Comparison of ENCODE assay signal across 17 cellular contexts in the genomic region with DNA sequence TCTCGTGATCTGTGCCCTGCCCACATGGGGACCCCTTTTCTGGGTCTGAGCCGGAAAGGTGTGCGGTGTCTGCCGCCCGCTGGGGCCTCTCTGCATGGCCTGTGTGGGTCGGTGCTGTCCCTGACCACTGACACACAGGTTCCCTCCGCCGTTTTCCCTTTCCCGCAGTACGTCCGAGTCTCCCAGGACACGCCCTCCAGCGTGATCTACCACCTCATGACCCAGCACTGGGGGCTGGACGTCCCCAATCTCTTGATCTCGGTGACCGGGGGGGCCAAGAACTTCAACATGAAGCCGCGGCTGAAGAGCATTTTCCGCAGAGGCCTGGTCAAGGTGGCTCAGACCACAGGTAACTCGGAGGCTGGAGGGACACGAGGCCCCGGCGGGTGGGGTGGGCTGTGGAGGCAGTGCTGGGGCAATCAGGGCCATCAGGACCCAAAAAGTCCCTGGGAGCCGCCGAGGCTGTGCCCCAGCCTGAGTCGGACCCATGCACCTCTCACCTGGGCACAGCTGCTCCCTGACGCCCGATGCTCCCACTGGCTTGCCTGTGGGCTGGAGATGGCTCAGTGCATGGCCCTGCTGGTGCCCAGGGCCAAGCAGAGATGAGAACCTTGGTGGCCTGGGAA. TPM values are rescaled to one million over a fixed set of nuclear protein-coding genes. Genes with fewer than 3 reads are reported as not detected.
A peak's percentile ranks its signal among the peaks of the same experiment; 100 is the strongest.
DNase-seq lines count a peak whose midpoint lies in the region; ATAC-seq and TF ChIP-seq lines count a peak whose summit lies in the region.
"Had no signal": no experiment of that assay in that cellular context is flagged by ENCODE, and none has a peak within 500 bp of the region (broad histone marks: within the 10 kb centered on the region; RNA-seq: fewer than 3 reads in every experiment).

No MANE protein-coding gene starts in this region.

- no peak for TF ChIP-seq POLR2A in Peyer's patch (IDR thresholded peaks at IDR 0.05)

- H3K27me3 ChIP-seq in Peyer's patch: no peaks in the 10 kb centered on the region
- H3K27me3 ChIP-seq: BLaER1 had no signal

- no peaks in the 10 kb centered on the region for H3K36me3 ChIP-seq in Peyer's patch

- no peaks in the 10 kb centered on the region for H3K27me3 Mint-ChIP-seq in activated T-cell treated with anti-CD3 and anti-CD28 coated beads, Interleukin-2, amount 50 U/mL, for 24 hours
- no peaks in the 10 kb centered on the region for H3K27me3 Mint-ChIP-seq in activated T-cell treated with anti-CD3 and anti-CD28 coated beads, Interleukin-2, amount 50 U/mL, for 72 hours (ENCODE audit: low read depth)

- peaks cover 28% of the 10 kb centered on the region for H3K36me3 Mint-ChIP-seq in activated T-cell treated with anti-CD3 and anti-CD28 coated beads, Interleukin-2, amount 50 U/mL, for 24 hours (ENCODE audit: low read depth)
- peaks cover 4 to 7% of the 10 kb centered on the region in 2 donors for H3K36me3 Mint-ChIP-seq in activated T-cell treated with anti-CD3 and anti-CD28 coated beads, Interleukin-2, amount 50 U/mL, for 72 hours (ENCODE audit: insufficient read depth in 2 of 2)
- H3K36me3 Mint-ChIP-seq in stimulated activated effector memory CD8-positive, alpha-beta T cell treated with anti-CD3 and anti-CD28 coated beads, Interleukin-12 subunit alpha, Interleukin-12 subunit beta, amount 100 ng/mL, for 72 hours: no peaks in the 10 kb centered on the region

- H3K9me3 Mint-ChIP-seq in activated T-cell treated with anti-CD3 and anti-CD28 coated beads, Interleukin-2, amount 50 U/mL, for 24 hours: no peaks in the 10 kb centered on the region
- peaks cover 6 to 7% of the 10 kb centered on the region in 2 donors for H3K9me3 Mint-ChIP-seq in activated T-cell treated with anti-CD3 and anti-CD28 coated beads, Interleukin-2, amount 50 U/mL, for 72 hours
- peaks cover 5% of the 10 kb centered on the region for H3K9me3 Mint-ChIP-seq in stimulated activated effector memory CD8-positive, alpha-beta T cell treated with anti-CD3 and anti-CD28 coated beads, Interleukin-12 subunit alpha, Interleukin-12 subunit beta, amount 100 ng/mL, for 72 hours

- H3K27ac ChIP-seq in Peyer's patch (no peak overlapping the region), substantia nigra (ENCODE audit: low read depth, low read length, poor library complexity, severe bottlenecking) (no peak overlapping the region)
- H3K27ac ChIP-seq: BLaER1, RWPE1 had no signal

- no peaks in the 10 kb centered on the region for H3K9me3 ChIP-seq in Peyer's patch

- no peak overlapping the region for H3K27ac Mint-ChIP-seq in activated T-cell treated with anti-CD3 and anti-CD28 coated beads, Interleukin-2, amount 50 U/mL, for 24 hours
- no peak overlapping the region for H3K27ac Mint-ChIP-seq in activated T-cell treated with anti-CD3 and anti-CD28 coated beads, Interleukin-2, amount 50 U/mL, for 72 hours
- no peak overlapping the region for H3K27ac Mint-ChIP-seq in stimulated activated effector memory CD8-positive, alpha-beta T cell treated with anti-CD3 and anti-CD28 coated beads, Interleukin-12 subunit alpha, Interleukin-12 subunit beta, amount 100 ng/mL, for 72 hours
- H3K27ac Mint-ChIP-seq: CD8-positive, alpha-beta T cell had no signal

- intact Hi-C loops in posterior vena cava (cut with DNase I): no loop called here

- DNase-seq in activated T-cell treated with anti-CD3 and anti-CD28 coated beads, Interleukin-2, amount 50 U/mL, for 24 hours: peak; percentile 22
- DNase-seq in activated T-cell treated with anti-CD3 and anti-CD28 coated beads, Interleukin-2, amount 50 U/mL, for 72 hours: no peak
- DNase-seq in Peyer's patch: peak in 2 of 3 donors; percentile 36 to 42
- peak; percentile 42 for DNase-seq in islet precursor cell
- peak; percentile 56 for DNase-seq in posterior vena cava (ENCODE audit: low spot score)
- DNase-seq in stimulated activated effector memory CD8-positive, alpha-beta T cell treated with anti-CD3 and anti-CD28 coated beads, Interleukin-12 subunit alpha, Interleukin-12 subunit beta, amount 100 ng/mL, for 72 hours (ENCODE audit: low spot score in 2 of 2): no peak
- no peak for DNase-seq in substantia nigra (lab: John Stamatoyannopoulos, UW)
- DNase-seq: CD8-positive, alpha-beta T cell; GDM1; IMR-90; NCI-H1105 treated with DMSO at 0.1 percent for 48 hours; NCI-H187; NCI-H69 had no signal

- TF ChIP-seq CTCF in Peyer's patch (IDR thresholded peaks at IDR 0.05): no peak

- H3K4me1 Mint-ChIP-seq in activated T-cell treated with anti-CD3 and anti-CD28 coated beads, Interleukin-2, amount 50 U/mL, for 24 hours (ENCODE audit: low read depth): peaks cover 11% of the 10 kb centered on the region
- peaks cover 5% of the 10 kb centered on the region for H3K4me1 Mint-ChIP-seq in activated T-cell treated with anti-CD3 and anti-CD28 coated beads, Interleukin-2, amount 50 U/mL, for 72 hours (ENCODE audit: low read depth)
- H3K4me1 Mint-ChIP-seq in stimulated activated effector memory CD8-positive, alpha-beta T cell treated with anti-CD3 and anti-CD28 coated beads, Interleukin-12 subunit alpha, Interleukin-12 subunit beta, amount 100 ng/mL, for 72 hours: no peaks in the 10 kb centered on the region

- ATAC-seq in activated T-cell treated with anti-CD3 and anti-CD28 coated beads, Interleukin-2, amount 50 U/mL, for 72 hours (replicated peaks in 1 of 2): no peak
- ATAC-seq in stimulated activated effector memory CD8-positive, alpha-beta T cell treated with anti-CD3 and anti-CD28 coated beads, Interleukin-12 subunit alpha, Interleukin-12 subunit beta, amount 100 ng/mL, for 72 hours: no peak
- ATAC-seq in GM18511 (IDR thresholded peaks at IDR 0.05; ENCODE audit: unreplicated experiment): no peak
- ATAC-seq: CD8-positive, alpha-beta T cell; GM12878 had no signal

- H3K4me1 ChIP-seq in Peyer's patch: peaks cover 0 to 4% (median 0%) of the 10 kb centered on the region in 4 donors

- H3K4me3 Mint-ChIP-seq in activated T-cell treated with anti-CD3 and anti-CD28 coated beads, Interleukin-2, amount 50 U/mL, for 24 hours: no peak overlapping the region
- no peak overlapping the region for H3K4me3 Mint-ChIP-seq in activated T-cell treated with anti-CD3 and anti-CD28 coated beads, Interleukin-2, amount 50 U/mL, for 72 hours
- H3K4me3 Mint-ChIP-seq in stimulated activated effector memory CD8-positive, alpha-beta T cell treated with anti-CD3 and anti-CD28 coated beads, Interleukin-12 subunit alpha, Interleukin-12 subunit beta, amount 100 ng/mL, for 72 hours: no peak overlapping the region
- H3K4me3 Mint-ChIP-seq: CD8-positive, alpha-beta T cell had no signal

- H3K4me3 ChIP-seq in Peyer's patch: no peak overlapping the region
- H3K4me3 ChIP-seq: BLaER1, GM12878 had no signal

RNA-seq across cellular contexts. Expression of a gene that starts 13.3 kb away (rescaled TPM):
- total RNA-seq in activated T-cell treated with anti-CD3 and anti-CD28 coated beads, Interleukin-2, amount 50 U/mL, for 72 hours: 1 to 10 TPM; 2.4 to 3.2 TPM
- total RNA-seq in Peyer's patch (10 to 100 TPM in 1 of 4 donors, 1 to 10 TPM in 3; 1.1 to 27.2 (median 3.3) TPM), posterior vena cava (10 to 100 TPM in 1 of 2 donors, 1 to 10 TPM in 1; 7.7 to 11.3 TPM)
- total RNA-seq: IMR-90 had no signal

RNA-seq across cellular contexts. Expression of a gene that starts 27.5 kb away (rescaled TPM):
- total RNA-seq in activated T-cell treated with anti-CD3 and anti-CD28 coated beads, Interleukin-2, amount 50 U/mL, for 72 hours: 10 to 100 TPM; 14.5 to 17.2 TPM
- 10 to 100 TPM; 20.5 to 50.6 (median 39.9) TPM for total RNA-seq in Peyer's patch
- total RNA-seq in posterior vena cava: 10 to 100 TPM; 18.1 to 18.8 TPM

Comparison
In these comparisons a context has a peak if more than half of its experiments do, and no peak if none do; other contexts are left out.
1. DNase-seq: peak in activated T-cell treated with anti-CD3 and anti-CD28 coated beads, Interleukin-2, amount 50 U/mL, for 24 hours (single experiment), Peyer's patch (2 of 3), islet precursor cell (single experiment) and posterior vena cava (single experiment); none in activated T-cell treated with anti-CD3 and anti-CD28 coated beads, Interleukin-2, amount 50 U/mL, for 72 hours (0 of 2), stimulated activated effector memory CD8-positive, alpha-beta T cell treated with anti-CD3 and anti-CD28 coated beads, Interleukin-12 subunit alpha, Interleukin-12 subunit beta, amount 100 ng/mL, for 72 hours (0 of 2) and substantia nigra (0 of 49).